In the genomic region with DNA sequence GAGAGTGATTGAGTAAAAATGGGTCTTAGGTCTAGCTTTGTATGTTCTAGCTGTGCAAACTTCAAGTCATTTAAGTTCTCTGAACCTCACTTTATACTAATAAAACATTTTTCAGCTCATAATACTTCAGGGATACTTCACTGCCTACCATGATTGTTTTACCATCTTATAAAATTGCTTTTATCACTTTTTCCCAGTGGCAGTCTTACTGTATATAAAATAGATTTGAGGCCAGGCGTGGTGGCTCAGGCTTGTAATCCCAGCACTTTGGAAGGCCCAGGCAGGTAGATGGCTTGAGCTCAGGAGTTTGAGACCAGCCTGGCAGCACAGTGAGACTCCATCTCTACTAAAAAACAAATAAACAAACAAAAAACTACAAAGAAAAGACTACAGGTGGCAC, we compare ENCODE assay signal across 20 cellular contexts. TPM values are rescaled to one million over a fixed set of nuclear protein-coding genes. Genes with fewer than 3 reads are reported as not detected.
DNase-seq lines count a peak whose midpoint lies in the region; ATAC-seq and TF ChIP-seq lines count a peak whose summit lies in the region.
"Had no signal": no experiment of that assay in that cellular context is flagged by ENCODE, and none has a peak within 500 bp of the region (broad histone marks: within the 10 kb centered on the region; RNA-seq: fewer than 3 reads in every experiment).

No MANE protein-coding gene starts in this region.

- no peak for TF ChIP-seq POLR2A in IMR-90 (IDR thresholded peaks at IDR 0.05; ENCODE audit: low read depth, low read length)

- H3K4me3 Mint-ChIP-seq in dendritic cell treated with granulocyte-macrophage colony-stimulating factor and Interleukin-4, amounts not matched to agents 40 ng/mL and 50 ng/mL, for 4 days, result no peak overlapping the region
- H3K4me3 Mint-ChIP-seq: CD4-positive, CD25-positive, alpha-beta regulatory T cell; CD8-positive, alpha-beta T cell; GM23338; H9 had no signal

- H3K14ac ChIP-seq in IMR-90 (replicated peaks; ENCODE audit: low read depth, low read length), result no peak overlapping the region

- H4K8ac ChIP-seq in IMR-90 (ENCODE audit: low read depth in 2 of 2, low read length in 2 of 2), result no peak overlapping the region

- H3K4ac ChIP-seq in IMR-90 (ENCODE audit: low read depth, low read length), result no peak overlapping the region

- H4K5ac ChIP-seq in IMR-90 (ENCODE audit: low read depth, low read length), result no peak overlapping the region

- H4K91ac ChIP-seq in IMR-90 (ENCODE audit: insufficient read depth, low read depth, low read length), result no peak overlapping the region

- peak overlapping the region; percentile 58; the same call in 1 of the 2 replicates for H2BK20ac ChIP-seq in IMR-90 (ENCODE audit: low read depth, low read length)

- peaks cover 10% of the 10 kb centered on the region for H3K9me3 Mint-ChIP-seq in dendritic cell treated with granulocyte-macrophage colony-stimulating factor and Interleukin-4, amounts not matched to agents 40 ng/mL and 50 ng/mL, for 4 days
- H3K9me3 Mint-ChIP-seq: CD8-positive, alpha-beta T cell; GM23338; H9 had no signal

- POLR2A ChIA-PET in IMR-90 (lab: Charles Lee; ENCODE audit: unreplicated experiment), result no interaction called here

- no peaks in the 10 kb centered on the region for H3K36me3 ChIP-seq in IMR-90 (ENCODE audit: control insufficient read depth, insufficient read depth, low read length)
- no peaks in the 10 kb centered on the region for H3K36me3 ChIP-seq in mucosa of rectum (ENCODE audit: control insufficient read depth in 2 of 2, insufficient read depth in 2 of 2, low read length in 2 of 2)

- BruUV-seq in IMR-90 (replicated peaks; lab: Mats Ljungman, UMichigan), result no TSS peak

- no peak overlapping the region for H3K27ac ChIP-seq in IMR-90 (ENCODE audit: insufficient read depth, low read length)
- H3K27ac ChIP-seq in mucosa of rectum (ENCODE audit: low read depth in 2 of 2, low read length in 2 of 2), result peak overlapping the region; percentile 4 to 13

- no peak for ATAC-seq in IMR-90 (ENCODE audit: low read depth)
- ATAC-seq: CD8-positive, alpha-beta T cell; GM12878; GM23338; HCT116 had no signal

- peak overlapping the region; percentile 81 for H3K27ac Mint-ChIP-seq in dendritic cell treated with granulocyte-macrophage colony-stimulating factor and Interleukin-4, amounts not matched to agents 40 ng/mL and 50 ng/mL, for 4 days
- H3K27ac Mint-ChIP-seq: CD4-positive, CD25-positive, alpha-beta regulatory T cell; CD8-positive, alpha-beta T cell; GM23338 had no signal

- H3K9ac ChIP-seq in IMR-90 (ENCODE audit: low read depth, low read length) (no peak overlapping the region), mucosa of rectum (ENCODE audit: low read depth in 1 of 2, low read length in 2 of 2) (no peak overlapping the region)

- H2BK120ac ChIP-seq in IMR-90 (ENCODE audit: low read depth, low read length), result no peak overlapping the region; the same call in 1 of the 2 replicates

- no CpG with 5 or more reads among the region's 1 CpG for WGBS in IMR-90 (ENCODE audit: extremely low coverage in 2 of 2, insufficient read length in 1 of 2), 2 experiments

- no peaks in the 10 kb centered on the region for H3K27me3 Mint-ChIP-seq in dendritic cell treated with granulocyte-macrophage colony-stimulating factor and Interleukin-4, amounts not matched to agents 40 ng/mL and 50 ng/mL, for 4 days
- H3K27me3 Mint-ChIP-seq: CD4-positive, CD25-positive, alpha-beta regulatory T cell had no signal

- H3K18ac ChIP-seq in IMR-90 (ENCODE audit: low read depth, low read length), result no peak overlapping the region

- no peak overlapping the region for H2BK5ac ChIP-seq in IMR-90 (ENCODE audit: low read depth, low read length, poor library complexity, severe bottlenecking)

- DNase-seq in IMR-90, result no peak
- no peak for DNase-seq in EL
- DNase-seq in NCI-H446 treated with DMSO at 0.1 percent for 48 hours (lab: John Stamatoyannopoulos, UW), result no peak
- no peak for DNase-seq in NCI-H1417 (lab: John Stamatoyannopoulos, UW)
- DNase-seq: C1 segment of cervical spinal cord; Caco-2; CD4-positive, CD25-positive, alpha-beta regulatory T cell; CD8-positive, alpha-beta T cell; DMS153; DND-41; GDM1; H9 had no signal

- CTCF ChIA-PET in IMR-90 (lab: Yijun Ruan, JAX), result no interaction called here

- H2AK5ac ChIP-seq in IMR-90 (ENCODE audit: low read depth, low read length), result no peak overlapping the region

- H3K4me3 ChIP-seq in IMR-90 (ENCODE audit: insufficient read depth, low read depth, low read length) (no peak overlapping the region), mucosa of rectum (ENCODE audit: low read length in 2 of 2) (no peak overlapping the region)
- H3K4me3 ChIP-seq: GM12878, GM23338 had no signal

- no peak overlapping the region for H2BK15ac ChIP-seq in IMR-90 (ENCODE audit: low read depth, low read length)

- H3K4me2 ChIP-seq in IMR-90 (ENCODE audit: low read depth, low read length), result no peak overlapping the region
- H3K4me2 ChIP-seq: GM23338 had no signal

- no peaks in the 10 kb centered on the region for H4K20me1 ChIP-seq in IMR-90 (ENCODE audit: insufficient read depth, low read length)

- no peak overlapping the region for H2AK9ac ChIP-seq in IMR-90 (replicated peaks; ENCODE audit: low read depth, low read length, poor library complexity)

- H3K79me1 ChIP-seq in IMR-90 (ENCODE audit: low read depth in 1 of 2, low read length in 2 of 2), result no peaks in the 10 kb centered on the region

- H2AFZ ChIP-seq in IMR-90 (replicated peaks; ENCODE audit: low read length, poor library complexity), result no peak overlapping the region
- H2AFZ ChIP-seq: GM23338 had no signal

- intact Hi-C loops in IMR-90 (cut with micrococcal nuclease), result no loop called here
- intact Hi-C loops in dendritic cell treated with granulocyte-macrophage colony-stimulating factor and Interleukin-4, amounts not matched to agents 40 ng/mL and 50 ng/mL, for 4 days (cut with micrococcal nuclease), result no loop called here

- H3K36me3 Mint-ChIP-seq in dendritic cell treated with granulocyte-macrophage colony-stimulating factor and Interleukin-4, amounts not matched to agents 40 ng/mL and 50 ng/mL, for 4 days (ENCODE audit: low read depth), result peaks cover 11% of the 10 kb centered on the region

- H3K4me1 Mint-ChIP-seq in dendritic cell treated with granulocyte-macrophage colony-stimulating factor and Interleukin-4, amounts not matched to agents 40 ng/mL and 50 ng/mL, for 4 days (ENCODE audit: low read depth), result peaks cover 47% of the 10 kb centered on the region
- H3K4me1 Mint-ChIP-seq: CD4-positive, CD25-positive, alpha-beta regulatory T cell; GM23338; H9 had no signal

- H3K27me3 ChIP-seq in IMR-90 (ENCODE audit: control insufficient read depth, insufficient read depth, low read length) (no peaks in the 10 kb centered on the region), mucosa of rectum (ENCODE audit: control insufficient read depth in 2 of 2, insufficient read depth in 2 of 2, low read length in 2 of 2) (no peaks in the 10 kb centered on the region)

- TF ChIP-seq CTCF in IMR-90 (conservative IDR thresholded peaks at IDR 0.05; ENCODE audit: low read depth, low read length), result no peak

- peaks cover 2% of the 10 kb centered on the region; the same call in 1 of the 2 replicates for H3K9me1 ChIP-seq in IMR-90 (ENCODE audit: insufficient read depth, low read length)

- in situ Hi-C loops in IMR-90 (cut with MboI; ENCODE audit: low sequenced_read_pairs), result no loop called here

- H3K4me1 ChIP-seq in IMR-90 (ENCODE audit: control insufficient read depth, insufficient read depth, low read length), result peaks cover 2% of the 10 kb centered on the region; the same call in 1 of the 2 replicates
- H3K4me1 ChIP-seq in mucosa of rectum (ENCODE audit: control insufficient read depth in 2 of 2, insufficient read depth in 2 of 2, low read length in 2 of 2), result peaks cover 0 to 4% of the 10 kb centered on the region in 2 donors
- H3K4me1 ChIP-seq: Caco-2 had no signal

- no peak for TF ChIP-seq RAD21 in IMR-90 (IDR thresholded peaks at IDR 0.05; ENCODE audit: low read length)

- H3K56ac ChIP-seq in IMR-90 (ENCODE audit: extremely low read depth, insufficient read depth, low read length), result no peak overlapping the region

- no peaks in the 10 kb centered on the region for H3K9me3 ChIP-seq in IMR-90 (ENCODE audit: control insufficient read depth, insufficient read depth, low read length)
- no peaks in the 10 kb centered on the region for H3K9me3 ChIP-seq in mucosa of rectum (ENCODE audit: control insufficient read depth in 2 of 2, low read length in 2 of 2)
- H3K9me3 ChIP-seq: Caco-2 had no signal

- dilution Hi-C loops in IMR-90 (cut with HindIII; ENCODE audit: low sequenced_read_pairs, unreplicated experiment), result no loop called here

- H3K23ac ChIP-seq in IMR-90 (ENCODE audit: low read depth, low read length), result no peak overlapping the region

TF ChIP-seq in IMR-90, 13 proteins besides CTCF, POLR2A, EP300 and RAD21 (continues in another document):
- TF ChIP-seq MXI1 (IDR thresholded peaks at IDR 0.05; ENCODE audit: borderline replicate concordance, low read depth, low read length) (no peak), CEBPB (IDR thresholded peaks at IDR 0.05; ENCODE audit: low read depth, low read length) (no peak), RFX5 (IDR thresholded peaks at IDR 0.05; ENCODE audit: low read depth, low read length) (no peak), CHD1 (IDR thresholded peaks at IDR 0.05; ENCODE audit: low read depth, low read length) (no peak), RCOR1 (IDR thresholded peaks at IDR 0.05; ENCODE audit: insufficient replicate concordance, low read length) (no peak), BHLHE40 (IDR thresholded peaks at IDR 0.05; ENCODE audit: low read depth, low read length) (no peak), MAFK (IDR thresholded peaks at IDR 0.05; ENCODE audit: low read depth, low read length) (no peak), MAZ (IDR thresholded peaks at IDR 0.05; ENCODE audit: borderline replicate concordance, low read depth, low read length) (no peak)
- TF ChIP-seq, protein P1, sequence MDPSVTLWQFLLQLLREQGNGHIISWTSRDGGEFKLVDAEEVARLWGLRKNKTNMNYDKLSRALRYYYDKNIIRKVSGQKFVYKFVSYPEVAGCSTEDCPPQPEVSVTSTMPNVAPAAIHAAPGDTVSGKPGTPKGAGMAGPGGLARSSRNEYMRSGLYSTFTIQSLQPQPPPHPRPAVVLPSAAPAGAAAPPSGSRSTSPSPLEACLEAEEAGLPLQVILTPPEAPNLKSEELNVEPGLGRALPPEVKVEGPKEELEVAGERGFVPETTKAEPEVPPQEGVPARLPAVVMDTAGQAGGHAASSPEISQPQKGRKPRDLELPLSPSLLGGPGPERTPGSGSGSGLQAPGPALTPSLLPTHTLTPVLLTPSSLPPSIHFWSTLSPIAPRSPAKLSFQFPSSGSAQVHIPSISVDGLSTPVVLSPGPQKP (IDR thresholded peaks at IDR 0.05; ENCODE audit: borderline replicate concordance, low read depth, low read length), result no peak

RNA-seq across cellular contexts. Expression of gene FGL2, which starts 17.4 kb away (rescaled TPM):
- 0.56 and 1.3 TPM in 2 replicates for total RNA-seq in IMR-90 (2012; rRNA removed)
- polyA plus RNA-seq in IMR-90 (2012; rRNA removed), result 0.32 and 0.47 TPM in 2 replicates
- 0.16 and 0.18 TPM in 2 replicates for polyA plus RNA-seq in IMR-90 (2012; cell fraction: cytosol; rRNA removed)
- polyA plus RNA-seq in IMR-90 (2012; cell fraction: nucleus; rRNA removed; ENCODE audit: low replicate concordance), result 0.10 TPM in 1 of 2 replicates, not detected in the other
- total RNA-seq: A673, Caco-2, GM23338, H4, H9 had no signal
- polyA plus RNA-seq: BJ, GM23338 had no signal

RNA-seq across cellular contexts. Expression of gene CCDC146, which starts 59.8 kb away (rescaled TPM):
- 0.54 and 0.83 TPM in 2 replicates for total RNA-seq in IMR-90 (2012; rRNA removed)
- 1.0 and 1.7 TPM in 2 replicates for polyA plus RNA-seq in IMR-90 (2012; rRNA removed)
- polyA plus RNA-seq in IMR-90 (2012; cell fraction: cytosol; rRNA removed), result 0.22 and 0.64 TPM in 2 replicates
- polyA plus RNA-seq in IMR-90 (2012; cell fraction: nucleus; rRNA removed; ENCODE audit: low replicate concordance), result 2.2 and 22.8 TPM in 2 replicates
